ENCODE assay signal across 11 cellular contexts in genomic region chr10:74000892-74001669, GRCh38. TPM values are rescaled to one million over a fixed set of nuclear protein-coding genes. Genes with fewer than 3 reads are reported as not detected.
DNase-seq lines count a peak whose midpoint lies in the region; ATAC-seq, FAIRE-seq and TF ChIP-seq lines count a peak whose summit lies in the region.
"Had no signal": no experiment of that assay in that cellular context is flagged by ENCODE, and none has a peak within 500 bp of the region (broad histone marks: within the 10 kb centered on the region; RNA-seq: fewer than 3 reads in every experiment).

No MANE protein-coding gene starts in this region.

- H2AK5ac ChIP-seq in IMR-90 (ENCODE audit: low read depth, low read length), result peak overlapping the region; percentile 81; the same call in 1 of the 2 replicates
- H2AK5ac ChIP-seq in H1 (ENCODE audit: low read depth, low read length), result peak overlapping the region; percentile 83

- peak overlapping the region; percentile 79 for H3K23ac ChIP-seq in IMR-90 (ENCODE audit: low read depth, low read length)
- no peak overlapping the region for H3K23ac ChIP-seq in H1 (ENCODE audit: insufficient read length)

- H3K18ac ChIP-seq in IMR-90 (ENCODE audit: low read depth, low read length), result no peak overlapping the region; the same call in 1 of the 2 replicates
- no peak overlapping the region for H3K18ac ChIP-seq in H1 (ENCODE audit: extremely low read depth, low read length)

- no peaks in the 10 kb centered on the region for H3K9me3 Mint-ChIP-seq in natural killer cell

- peaks cover 40 to 82% of the 10 kb centered on the region in 2 experiments for H3K79me2 ChIP-seq in H1 (ENCODE audit: control insufficient read depth in 1 of 2, insufficient read depth in 2 of 2, low read length in 2 of 2)

- H3K56ac ChIP-seq in IMR-90 (ENCODE audit: extremely low read depth, insufficient read depth, low read length), result no peak overlapping the region; the same call in 1 of the 2 replicates
- H3K56ac ChIP-seq in H1 (replicated peaks; ENCODE audit: insufficient read length, low read depth, low read length), result no peak overlapping the region

- no peak for DNase-seq in AG04449 (ENCODE audit: low read depth, low spot score)
- DNase-seq in IMR-90, result no peak
- no peak for DNase-seq in H1 (ENCODE audit: low read depth in 1 of 2, low spot score in 2 of 2)
- DNase-seq in natural killer cell, result no peak
- no peak for DNase-seq in A673 (ENCODE audit: low spot score)
- no peak for DNase-seq in GM03348 (ENCODE audit: low spot score)
- DNase-seq in body of pancreas, result no peak
- DNase-seq: activated CD4-positive, alpha-beta T cell treated with anti-CD3 and anti-CD28 coated beads, Interleukin-2, amount 50 U/mL, for 1 hour; stimulated activated CD4-positive, alpha-beta T cell treated with anti-CD3 and anti-CD28 coated beads, Interleukin-1b, Interleukin-23, amount 100 ng/mL, for 48 hours had no signal

- H3K27me3 ChIP-seq in IMR-90 (ENCODE audit: control insufficient read depth, insufficient read depth, low read length), result no peaks in the 10 kb centered on the region
- no peaks in the 10 kb centered on the region for H3K27me3 ChIP-seq in H1 (replicated peaks in 1 of 4; ENCODE audit: control insufficient read depth in 3 of 4, extremely low read depth in 1 of 4, insufficient read depth in 3 of 4, low read length in 3 of 4)
- no peaks in the 10 kb centered on the region for H3K27me3 ChIP-seq in A673 (replicated peaks; ENCODE audit: insufficient read depth, low read depth, low read length, poor library complexity)
- no peaks in the 10 kb centered on the region for H3K27me3 ChIP-seq in body of pancreas

- H3K9me3 ChIP-seq in IMR-90 (ENCODE audit: control insufficient read depth, insufficient read depth, low read length) (no peaks in the 10 kb centered on the region), H1 (ENCODE audit: insufficient read depth in 2 of 2, low read depth in 1 of 2, low read length in 1 of 2) (no peaks in the 10 kb centered on the region), A673 (ENCODE audit: low read depth, low read length, poor library complexity, severe bottlenecking) (no peaks in the 10 kb centered on the region), body of pancreas (no peaks in the 10 kb centered on the region)

- H3K9me1 ChIP-seq in IMR-90 (ENCODE audit: insufficient read depth, low read length), result peaks cover 13% of the 10 kb centered on the region

- H3K4me3 ChIP-seq in AG04449 (ENCODE audit: low read depth, low read length) (peak overlapping the region; percentile 99), IMR-90 (ENCODE audit: insufficient read depth, low read depth, low read length) (peak overlapping the region; percentile 12), H1 (ENCODE audit: extremely low read depth in 1 of 4, insufficient read depth in 2 of 4, low read depth in 3 of 4, low read length in 4 of 4) (peak overlapping the region in 3 of 4 experiments; percentile 11 to 99 (median 67); a peak in 5 of 8 replicates), A673 (ENCODE audit: low read depth, low read length, poor library complexity, severe bottlenecking) (no peak overlapping the region), body of pancreas (no peak overlapping the region)

- H3K4me1 ChIP-seq in IMR-90 (ENCODE audit: control insufficient read depth, insufficient read depth, low read length) (peaks cover 6% of the 10 kb centered on the region; the same call in 1 of the 2 replicates), H1 (replicated peaks in 1 of 4; ENCODE audit: control insufficient read depth in 3 of 4, insufficient read depth in 4 of 4, low read length in 3 of 4) (peaks cover 2 to 5% (median 3%) of the 10 kb centered on the region in 4 experiments), A673 (ENCODE audit: insufficient read depth, low read length, poor library complexity, severe bottlenecking) (peaks cover 33% of the 10 kb centered on the region), body of pancreas (peaks cover 36% of the 10 kb centered on the region)

- H3K14ac ChIP-seq in IMR-90 (replicated peaks; ENCODE audit: low read depth, low read length) (peak overlapping the region; percentile 95), H1 (ENCODE audit: insufficient read length) (no peak overlapping the region)

- in situ Hi-C loops in IMR-90 (cut with MboI; ENCODE audit: low sequenced_read_pairs), result no loop called here

- peaks cover 79% of the 10 kb centered on the region for H4K20me1 ChIP-seq in IMR-90 (ENCODE audit: insufficient read depth, low read length)
- peaks cover 18 to 22% of the 10 kb centered on the region in 2 experiments for H4K20me1 ChIP-seq in H1 (replicated peaks in 1 of 2; ENCODE audit: control insufficient read depth in 1 of 2, insufficient read depth in 2 of 2, low read length in 2 of 2)

- BruUV-seq in IMR-90 (replicated peaks; lab: Mats Ljungman, UMichigan) (no TSS peak), A673 (replicated peaks; lab: Mats Ljungman, UMichigan) (no TSS peak)

- POLR2A ChIA-PET in AG04449 (lab: Yijun Ruan, JAX), result interaction anchor here (0.6 to 3.4 kb wide), 6 partner anchors 20 to 113 kb away, joined by 3 to 39 read pairs (median 3); no protein-coding TSS in a partner anchor
- POLR2A ChIA-PET in IMR-90 (lab: Charles Lee; ENCODE audit: unreplicated experiment), result interaction anchor here (0.6 to 2.5 kb wide), 4 partner anchors 35 to 114 kb away, joined by 3 to 13 read pairs (median 6); no protein-coding TSS in a partner anchor
- POLR2A ChIA-PET in H1 (lab: Charles Lee; ENCODE audit: partially characterized antibody), result interaction anchor here (0.5 to 13.2 kb wide), 31 partner anchors 8 to 180 kb away, joined by 3 to 261 read pairs (median 5); partner anchors contain the start of gene PLAU
- POLR2A ChIA-PET in A673 (lab: Charles Lee; ENCODE audit: low non-redundant PET), result no interaction called here

- H2BK120ac ChIP-seq in IMR-90 (ENCODE audit: low read depth, low read length), result no peak overlapping the region
- no peak overlapping the region for H2BK120ac ChIP-seq in H1 (replicated peaks; ENCODE audit: low read depth, low read length)

- no peak for TF ChIP-seq CTCF in AG04449 (IDR thresholded peaks at IDR 0.05; ENCODE audit: insufficient read depth, low read length, missing control alignments)
- no peak for TF ChIP-seq CTCF in IMR-90 (conservative IDR thresholded peaks at IDR 0.05; ENCODE audit: low read depth, low read length)
- TF ChIP-seq CTCF in H1 (IDR thresholded peaks at IDR 0.05; ENCODE audit: control extremely low read depth in 1 of 3, insufficient read depth in 1 of 3, low read depth in 1 of 3, low read length in 3 of 3), result no peak
- TF ChIP-seq CTCF in natural killer cell (IDR thresholded peaks at IDR 0.05), result no peak
- TF ChIP-seq CTCF in A673 (conservative IDR thresholded peaks at IDR 0.05; ENCODE audit: low read depth, low read length), result no peak
- no peak for TF ChIP-seq CTCF in body of pancreas (IDR thresholded peaks at IDR 0.05)

- ATAC-seq in IMR-90 (ENCODE audit: low read depth), result no peak
- ATAC-seq in natural killer cell, result no peak
- ATAC-seq in body of pancreas, result no peak
- ATAC-seq in GM21390 (IDR thresholded peaks at IDR 0.05; ENCODE audit: unreplicated experiment), result no peak

- FAIRE-seq in H1 (lab: Jason Lieb, UNC), result no peak

- peak overlapping the region; percentile 70 for H2AK9ac ChIP-seq in IMR-90 (replicated peaks; ENCODE audit: low read depth, low read length, poor library complexity)

- H3K36me3 ChIP-seq in IMR-90 (ENCODE audit: control insufficient read depth, insufficient read depth, low read length) (peaks cover 18% of the 10 kb centered on the region), H1 (ENCODE audit: control insufficient read depth in 2 of 4, insufficient read depth in 4 of 4, low read length in 3 of 4) (peaks cover 0 to 8% (median 2%) of the 10 kb centered on the region in 4 experiments; a peak in 2 of 8 replicates), A673 (ENCODE audit: insufficient read depth, low read length, poor library complexity, severe bottlenecking) (peaks cover 7% of the 10 kb centered on the region), body of pancreas (replicated peaks in 1 of 2; ENCODE audit: insufficient read depth in 1 of 2, low read depth in 2 of 2) (no peaks in the 10 kb centered on the region)

- TF ChIP-seq POLR2A in IMR-90 (IDR thresholded peaks at IDR 0.05; ENCODE audit: low read depth, low read length) (peak; percentile 31), H1 (IDR thresholded peaks at IDR 0.05; ENCODE audit: control extremely low read depth in 1 of 2, low read depth in 2 of 2, low read length in 2 of 2) (peak; percentile 55 to 88), body of pancreas (IDR thresholded peaks at IDR 0.05) (no peak)

- 0 out of 3 replicates have a peak overlapping the region, but pooled peaks have one; percentile 6 for H2BK15ac ChIP-seq in IMR-90 (ENCODE audit: low read depth, low read length)
- H2BK15ac ChIP-seq in H1 (ENCODE audit: low read length), result no peak overlapping the region

- H2BK20ac ChIP-seq in IMR-90 (ENCODE audit: low read depth, low read length) (peak overlapping the region; percentile 4; the same call in 1 of the 2 replicates), H1 (ENCODE audit: low read length) (no peak overlapping the region)

- no peaks in the 10 kb centered on the region for H3K36me3 Mint-ChIP-seq in natural killer cell

- CTCF ChIA-PET in AG04449 (lab: Yijun Ruan, JAX) (interaction anchor here (0.8 to 4.5 kb wide), 9 partner anchors 13 to 116 kb away, joined by 3 to 28 read pairs (median 3); no protein-coding TSS in a partner anchor), IMR-90 (lab: Yijun Ruan, JAX) (interaction anchor here (2.0 kb wide), 1 partner anchor 11 kb away, joined by 5 read pairs; no protein-coding TSS in a partner anchor), H1 (lab: Charles Lee; ENCODE audit: partially characterized antibody) (interaction anchor here (0.7 to 4.1 kb wide), 13 partner anchors 8 to 151 kb away, joined by 3 to 16 read pairs (median 6); no protein-coding TSS in a partner anchor), A673 (lab: Charles Lee) (no interaction called here)

- H3K27ac Mint-ChIP-seq in natural killer cell, result peak overlapping the region; percentile 61 to 88

- TF ChIP-seq EP300 in H1 (IDR thresholded peaks at IDR 0.05; ENCODE audit: borderline replicate concordance in 1 of 2, low read depth in 2 of 2, low read length in 2 of 2), result no peak

- no peak overlapping the region for H2BK12ac ChIP-seq in H1 (ENCODE audit: low read depth, low read length)

- H4K8ac ChIP-seq in IMR-90 (ENCODE audit: low read depth in 2 of 2, low read length in 2 of 2) (peak overlapping the region in 1 of 2 experiments; percentile 63; a peak in 2 of 4 replicates), H1 (ENCODE audit: extremely low read depth, insufficient read depth, low read length) (no peak overlapping the region)

- peaks cover 50 to 65% of the 10 kb centered on the region in 2 donors for H3K4me1 Mint-ChIP-seq in natural killer cell

- peaks cover 0 to 37% of the 10 kb centered on the region in 2 experiments; a peak in 2 of 4 replicates for H3K79me1 ChIP-seq in IMR-90 (ENCODE audit: low read depth in 1 of 2, low read length in 2 of 2)
- no peaks in the 10 kb centered on the region; the same call in 1 of the 2 replicates for H3K79me1 ChIP-seq in H1 (ENCODE audit: low read depth, low read length)

- H3K4me2 ChIP-seq in IMR-90 (ENCODE audit: low read depth, low read length) (peak overlapping the region; percentile 83), H1 (ENCODE audit: insufficient read depth in 1 of 2, low read depth in 2 of 2, low read length in 2 of 2) (peak overlapping the region; percentile 76 to 77)
- H3K4me2 ChIP-seq: KMS-11 had no signal

- H2AFZ ChIP-seq in IMR-90 (replicated peaks; ENCODE audit: low read length, poor library complexity) (no peak overlapping the region), H1 (ENCODE audit: low read length) (no peak overlapping the region)

- H4K91ac ChIP-seq in IMR-90 (ENCODE audit: insufficient read depth, low read depth, low read length) (peak overlapping the region; percentile 3; the same call in 1 of the 2 replicates), H1 (replicated peaks; ENCODE audit: insufficient read length, low read length) (no peak overlapping the region)

- H3K9ac ChIP-seq in IMR-90 (ENCODE audit: low read depth, low read length), result peak overlapping the region; percentile 26; the same call in 1 of the 2 replicates
- peak overlapping the region in 2 of 4 experiments; percentile 25 to 66; a peak in 2 of 7 replicates for H3K9ac ChIP-seq in H1 (replicated peaks in 1 of 4; ENCODE audit: extremely low read depth in 1 of 4, low read depth in 3 of 4, low read length in 3 of 4)
- H3K9ac ChIP-seq: KMS-11 had no signal

- TF ChIP-seq RAD21 in IMR-90 (IDR thresholded peaks at IDR 0.05; ENCODE audit: low read length) (no peak), H1 (IDR thresholded peaks at IDR 0.05 in 1 of 2, conservative IDR thresholded peaks at IDR 0.05 in 1 of 2; ENCODE audit: low read depth in 2 of 2, low read length in 2 of 2) (no peak)

- H3K27ac ChIP-seq in IMR-90 (ENCODE audit: insufficient read depth, low read length) (peak overlapping the region; percentile 39; the same call in 1 of the 2 replicates), H1 (ENCODE audit: low read depth, low read length) (no peak overlapping the region), A673 (ENCODE audit: low read depth, low read length, poor library complexity, severe bottlenecking) (no peak overlapping the region), body of pancreas (peak overlapping the region in 2 of 4 donors; percentile 22 to 99)
- H3K27ac ChIP-seq: KMS-11 had no signal

- peaks cover 14% of the 10 kb centered on the region for H3K23me2 ChIP-seq in H1 (ENCODE audit: low read depth, low read length)

- no peak overlapping the region for H4K5ac ChIP-seq in IMR-90 (ENCODE audit: low read depth, low read length)
- no peak overlapping the region for H4K5ac ChIP-seq in H1 (ENCODE audit: insufficient read length, low read depth, low read length)

- dilution Hi-C loops in IMR-90 (cut with HindIII; ENCODE audit: low sequenced_read_pairs, unreplicated experiment), result no loop called here

- H2BK5ac ChIP-seq in IMR-90 (ENCODE audit: low read depth, low read length, poor library complexity, severe bottlenecking), result peak overlapping the region; percentile 52
- H2BK5ac ChIP-seq in H1 (ENCODE audit: low read depth, low read length), result peak overlapping the region; percentile 87

- no peaks in the 10 kb centered on the region for H3K27me3 Mint-ChIP-seq in natural killer cell (ENCODE audit: low read depth in 2 of 2)

- intact Hi-C loops in IMR-90 (cut with micrococcal nuclease) (no loop called here), natural killer cell (cut with micrococcal nuclease) (no loop called here), A673 (cut with micrococcal nuclease; ENCODE audit: unreplicated experiment) (no loop called here), body of pancreas (cut with DNase I) (no loop called here)

- WGBS in IMR-90 (ENCODE audit: extremely low coverage in 2 of 2, insufficient read length in 1 of 2), 2 experiments, result 100% methylated on average over 2 of the region's 7 CpGs
- 87 to 100% methylated on average over 2 to 7 of the region's 7 CpGs for WGBS in H1 (ENCODE audit: extremely low coverage in 1 of 2, insufficient coverage in 1 of 2, insufficient read length in 1 of 2, insufficient replicate concordance in 2 of 2, low coverage in 1 of 2, low lambda C conversion rate in 2 of 2, missing lambda C conversion rate in 1 of 2), 2 experiments
- 82 to 90% methylated on average over 7 of the region's 7 CpGs for WGBS in body of pancreas, 2 donors

- H3K4me3 Mint-ChIP-seq in natural killer cell, result peak overlapping the region; percentile 97

- H3K4ac ChIP-seq in IMR-90 (ENCODE audit: low read depth, low read length) (peak overlapping the region; percentile 7; the same call in 1 of the 2 replicates), H1 (replicated peaks; ENCODE audit: insufficient read length, low read depth, low read length) (no peak overlapping the region)

RNA-seq across cellular contexts. Expression of gene VCL, which starts 3.2 kb away (rescaled TPM):
- total RNA-seq in IMR-90 (2012; rRNA removed) (283 and 316 TPM in 2 replicates), natural killer cell (100 to 1,000 TPM; 121 to 145 (median 122) TPM), A673 (2021) (159 and 176 TPM in 2 replicates), body of pancreas (10 to 100 TPM; 24.4 to 31.6 TPM)
- polyA plus RNA-seq in IMR-90 (2012; rRNA removed) (193 and 227 TPM in 2 replicates), H1 (2011; rRNA removed) (91.8 and 119 TPM in 2 replicates)
- polyA plus RNA-seq in IMR-90 (2012; cell fraction: cytosol; rRNA removed), result 85.9 and 102 TPM in 2 replicates
- polyA plus RNA-seq in IMR-90 (2012; cell fraction: nucleus; rRNA removed; ENCODE audit: low replicate concordance), result 176 and 458 TPM in 2 replicates
- 361 and 377 TPM in 2 replicates for total RNA-seq in H1 (2021; fragmentation: NEBNext Ultra II Directional; extraction: Animal tissue kit (Norgen Biotek cat#: 25700))
- 116 TPM for polyA plus RNA-seq in H1 (2011; cell fraction: cytosol; rRNA removed)
- polyA plus RNA-seq in H1 (2011; cell fraction: nucleus; rRNA removed), result 183 TPM
- 169 to 191 TPM (median 182 TPM) in 4 replicates for polyA plus RNA-seq in H1 (2012, experiment 1 of 2)
- polyA plus RNA-seq in H1 (2012, experiment 2 of 2), result 19.7 TPM
- polyA plus RNA-seq in H1 (2013, experiment 1 of 2), result 282 TPM
- 348 TPM for polyA plus RNA-seq in H1 (2013, experiment 2 of 2)
- 196 and 261 TPM in 2 replicates for polyA minus RNA-seq in H1 (2011; rRNA and poly(A)+ RNA removed)
- polyA minus RNA-seq in H1 (2011; cell fraction: cytosol; rRNA and poly(A)+ RNA removed), result 193 TPM
- 317 TPM for polyA minus RNA-seq in H1 (2011; cell fraction: nucleus; rRNA and poly(A)+ RNA removed)

Comparison
In these comparisons a context has a peak if more than half of its experiments do, and no peak if none do; other contexts are left out.
1. H3K4me3 ChIP-seq: peak in AG04449 (single experiment), IMR-90 (single experiment) and H1 (3 of 4); none in A673 (single experiment) and body of pancreas (0 of 2).
2. POLR2A ChIP-seq: peak in IMR-90 (single experiment) and H1 (2 of 2); none in body of pancreas (0 of 3).